8 cellular contexts compared by ENCODE assay signal in genomic region chr5:59036274-59036961, GRCh38.
A peak's percentile ranks its signal among the peaks of the same experiment; 100 is the strongest.
DNase-seq lines count a peak whose midpoint lies in the region; TF ChIP-seq lines count a peak whose summit lies in the region.

No MANE protein-coding gene starts in this region.

- no peak overlapping the region for H2BK12ac ChIP-seq in H9 (ENCODE audit: insufficient read length, low read depth, low read length)

- DNase-seq in AG10803 (ENCODE audit: low read depth) (peak; percentile 97), fibroblast of the conjunctiva (ENCODE audit: low read depth) (peak; percentile 97), MM.1S (no peak), medulla oblongata (ENCODE audit: extremely low spot score) (no peak), H9 (no peak)
- DNase-seq in activated CD4-positive, alpha-beta T cell treated with anti-CD3 and anti-CD28 coated beads, Interleukin-2, amount 50 U/mL, for 1 hour = peak; percentile 34
- peak; percentile 22 for DNase-seq in stimulated activated CD8-positive, alpha-beta memory T cell treated with anti-CD3 and anti-CD28 coated beads, Interleukin-12 subunit alpha, Interleukin-12 subunit beta, amount 100 ng/mL, for 4 hours (ENCODE audit: low read depth)

- H3K9me3 Mint-ChIP-seq in H9 = no peaks in the 10 kb centered on the region

- H3K4me3 ChIP-seq in AG10803 (ENCODE audit: low read length) (peak overlapping the region; percentile 11), Loucy (ENCODE audit: low read length, poor library complexity, severe bottlenecking) (no peak overlapping the region), MM.1S (ENCODE audit: low read length) (no peak overlapping the region)

- H3K4me2 ChIP-seq in Loucy (ENCODE audit: low read depth, low read length, poor library complexity, severe bottlenecking) = peak overlapping the region; percentile 62
- no peak overlapping the region for H3K4me2 ChIP-seq in MM.1S (ENCODE audit: low read depth, low read length)
- H3K4me2 ChIP-seq in H9 (ENCODE audit: insufficient read depth, insufficient read length, low read length) = no peak overlapping the region

- H2AFZ ChIP-seq in Loucy (ENCODE audit: low read length) = no peak overlapping the region
- H2AFZ ChIP-seq in MM.1S (ENCODE audit: low read length) = no peak overlapping the region
- no peak overlapping the region for H2AFZ ChIP-seq in H9 (ENCODE audit: low read length)

- no peak overlapping the region for H3K9ac ChIP-seq in Loucy (ENCODE audit: low read depth, low read length, poor library complexity, severe bottlenecking)
- no peak overlapping the region for H3K9ac ChIP-seq in MM.1S (ENCODE audit: low read length)
- no peak overlapping the region for H3K9ac ChIP-seq in H9 (ENCODE audit: extremely low read depth, insufficient read length, low read length)

- no peak overlapping the region for H2BK15ac ChIP-seq in H9 (ENCODE audit: low read depth, low read length)

- H3K4ac ChIP-seq in H9 (ENCODE audit: low read depth, low read length) = no peak overlapping the region

- H4K91ac ChIP-seq in H9 (ENCODE audit: insufficient read length, low read depth, low read length) = no peak overlapping the region

- TF ChIP-seq CTCF in AG10803 (conservative IDR thresholded peaks at IDR 0.05; ENCODE audit: low read length) (no peak), Loucy (conservative IDR thresholded peaks at IDR 0.05; ENCODE audit: low read length) (no peak), MM.1S (IDR thresholded peaks at IDR 0.05; ENCODE audit: low read length) (no peak), H9 (conservative IDR thresholded peaks at IDR 0.05) (no peak)

- no peaks in the 10 kb centered on the region for H3K79me1 ChIP-seq in H9 (ENCODE audit: insufficient read depth, low read depth, low read length, poor library complexity, severe bottlenecking)

- H3K36me3 ChIP-seq in Loucy (ENCODE audit: insufficient read depth, low read length) (no peaks in the 10 kb centered on the region), MM.1S (replicated peaks; ENCODE audit: insufficient read depth, low read length) (no peaks in the 10 kb centered on the region)

- H3K27ac ChIP-seq in MM.1S (ENCODE audit: low read length) (no peak overlapping the region), H9 (ENCODE audit: insufficient read length, low read depth, low read length) (no peak overlapping the region)

- no peak overlapping the region for H3T11ph ChIP-seq in H9 (ENCODE audit: low read length)

- no peaks in the 10 kb centered on the region for H3K9me3 ChIP-seq in Loucy (ENCODE audit: insufficient read depth, low read depth, low read length)
- no peaks in the 10 kb centered on the region for H3K9me3 ChIP-seq in MM.1S (replicated peaks; ENCODE audit: insufficient read depth, low read length)
- H3K9me3 ChIP-seq in H9 (ENCODE audit: control insufficient read depth, low read depth, low read length) = no peaks in the 10 kb centered on the region

- H2BK120ac ChIP-seq in H9 (ENCODE audit: low read depth, low read length, poor library complexity, severe bottlenecking) = no peak overlapping the region

- H2BK20ac ChIP-seq in H9 (ENCODE audit: low read depth, low read length, poor library complexity, severe bottlenecking) = no peak overlapping the region

- H3K23me2 ChIP-seq in H9 (ENCODE audit: insufficient read length, low read depth, low read length, poor library complexity, severe bottlenecking) = peaks cover 16% of the 10 kb centered on the region

- H3K9me2 ChIP-seq in Loucy (replicated peaks; ENCODE audit: low read depth, low read length) = no peaks in the 10 kb centered on the region
- H3K9me2 ChIP-seq in MM.1S (replicated peaks; ENCODE audit: insufficient read depth, low read length) = no peaks in the 10 kb centered on the region

- H3K56ac ChIP-seq in H9 (ENCODE audit: insufficient read length, low read depth, low read length) = no peak overlapping the region

- no peak overlapping the region for H3K23ac ChIP-seq in H9 (ENCODE audit: insufficient read length, low read depth, low read length)

- no peaks in the 10 kb centered on the region for H3K27me3 ChIP-seq in Loucy (ENCODE audit: insufficient read depth, low read length, poor library complexity, severe bottlenecking)
- no peaks in the 10 kb centered on the region for H3K27me3 ChIP-seq in MM.1S (replicated peaks; ENCODE audit: insufficient read depth, low read length)
- peaks cover 17% of the 10 kb centered on the region; the same call in 1 of the 2 replicates for H3K27me3 ChIP-seq in H9 (ENCODE audit: insufficient read depth, low read length)

- H3K4me3 Mint-ChIP-seq in H9 = no peak overlapping the region

- H3K4me1 ChIP-seq in Loucy (ENCODE audit: insufficient read depth, low read length, poor library complexity, severe bottlenecking) (peaks cover 18% of the 10 kb centered on the region), MM.1S (ENCODE audit: low read length) (peaks cover 10% of the 10 kb centered on the region; the same call in 1 of the 2 replicates), H9 (ENCODE audit: insufficient read depth, low read length) (0 out of 2 replicates have a peak, but pooled peaks cover 4% of the 10 kb centered on the region)

- no peak overlapping the region for H2AK5ac ChIP-seq in H9 (ENCODE audit: insufficient read length, low read length)

- no peaks in the 10 kb centered on the region for H3K79me2 ChIP-seq in Loucy (ENCODE audit: insufficient read depth, low read length)
- H3K79me2 ChIP-seq in MM.1S (ENCODE audit: low read length) = no peaks in the 10 kb centered on the region
- no peaks in the 10 kb centered on the region for H3K79me2 ChIP-seq in H9 (ENCODE audit: insufficient read depth, low read length)

- no peaks in the 10 kb centered on the region for H3F3A ChIP-seq in Loucy (ENCODE audit: low read depth)
- H3F3A ChIP-seq in MM.1S (ENCODE audit: insufficient read depth, low read length) = no peaks in the 10 kb centered on the region

- H2BK5ac ChIP-seq in H9 (ENCODE audit: insufficient read length, low read length) = no peak overlapping the region

- H3K27ac Mint-ChIP-seq in H9 = no peak overlapping the region

- no peak overlapping the region for H4K5ac ChIP-seq in H9 (ENCODE audit: insufficient read length, low read depth, low read length)

- H4K8ac ChIP-seq in H9 (replicated peaks; ENCODE audit: insufficient read length, low read depth, low read length) = no peak overlapping the region

- no peaks in the 10 kb centered on the region for H3K36me3 Mint-ChIP-seq in H9 (ENCODE audit: insufficient read depth in 1 of 3, low read depth in 3 of 3)

- no CpG with 5 or more reads among the region's 4 CpGs for WGBS in H9 (ENCODE audit: extremely low coverage, insufficient read length, low lambda C conversion rate)

- H4K20me1 ChIP-seq in Loucy (ENCODE audit: insufficient read depth, low read length, poor library complexity, severe bottlenecking) (no peaks in the 10 kb centered on the region), MM.1S (ENCODE audit: insufficient read depth, low read length) (no peaks in the 10 kb centered on the region), H9 (ENCODE audit: control insufficient read depth, insufficient read depth, insufficient read length) (no peaks in the 10 kb centered on the region)

- H3K14ac ChIP-seq in H9 (ENCODE audit: insufficient read depth, low read length) = no peak overlapping the region

- H3K27me3 Mint-ChIP-seq in H9 (ENCODE audit: low read depth) = peaks cover 40% of the 10 kb centered on the region

- H3K4me1 Mint-ChIP-seq in H9 = peaks cover 7 to 15% of the 10 kb centered on the region in 2 experiments

- no peak overlapping the region for H3K18ac ChIP-seq in H9 (ENCODE audit: insufficient read length, low read depth, low read length)

Comparison
In these comparisons a context has a peak if more than half of its experiments do, and no peak if none do; other contexts are left out.
1. DNase-seq: peak in AG10803 (single experiment), activated CD4-positive, alpha-beta T cell treated with anti-CD3 and anti-CD28 coated beads, Interleukin-2, amount 50 U/mL, for 1 hour (single experiment), fibroblast of the conjunctiva (single experiment) and stimulated activated CD8-positive, alpha-beta memory T cell treated with anti-CD3 and anti-CD28 coated beads, Interleukin-12 subunit alpha, Interleukin-12 subunit beta, amount 100 ng/mL, for 4 hours (single experiment); none in MM.1S (single experiment), medulla oblongata (single experiment) and H9 (single experiment).